ENCODE assay signal across 17 cellular contexts in genomic region chr13:110887955-110888333, GRCh38. TPM values are rescaled to one million over a fixed set of nuclear protein-coding genes. Genes with fewer than 3 reads are reported as not detected.
DNase-seq lines count a peak whose midpoint lies in the region; ATAC-seq and TF ChIP-seq lines count a peak whose summit lies in the region.
"Had no signal": no experiment of that assay in that cellular context is flagged by ENCODE, and none has a peak within 500 bp of the region (broad histone marks: within the 10 kb centered on the region; RNA-seq: fewer than 3 reads in every experiment).

No MANE protein-coding gene starts in this region.

- TF ChIP-seq POLR2A in thyroid gland (IDR thresholded peaks at IDR 0.05): no peak

- H3K4me3 Mint-ChIP-seq in WTC11 (no peak overlapping the region), nephron (no peak overlapping the region)
- no peak overlapping the region for H3K4me3 Mint-ChIP-seq in activated CD8-positive, alpha-beta T cell treated with anti-CD3 and anti-CD28 coated beads, Interleukin-2, amount 10 ng/mL, durations not matched to agents 7 days and 5 days
- H3K4me3 Mint-ChIP-seq: activated CD8-positive, alpha-beta memory T cell treated with anti-CD3 and anti-CD28 coated beads, Interleukin-2, amount 10 ng/mL, durations not matched to agents 7 days and 5 days; activated naive CD8-positive, alpha-beta T cell treated with anti-CD3 and anti-CD28 coated beads for 36 hours; CD4-positive, alpha-beta T cell had no signal

- H3K27ac Mint-ChIP-seq in WTC11: peak overlapping the region; percentile 93
- peak overlapping the region; percentile 71 to 92 (median 73) for H3K27ac Mint-ChIP-seq in nephron
- no peak overlapping the region for H3K27ac Mint-ChIP-seq in activated CD8-positive, alpha-beta T cell treated with anti-CD3 and anti-CD28 coated beads, Interleukin-2, amount 10 ng/mL, durations not matched to agents 7 days and 5 days
- H3K27ac Mint-ChIP-seq: activated CD8-positive, alpha-beta memory T cell treated with anti-CD3 and anti-CD28 coated beads, Interleukin-2, amount 10 ng/mL, durations not matched to agents 7 days and 5 days; activated naive CD8-positive, alpha-beta T cell treated with anti-CD3 and anti-CD28 coated beads for 36 hours; CD4-positive, alpha-beta T cell had no signal

- CTCF ChIA-PET in WTC11 (lab: Charles Lee): no interaction called here
- CTCF ChIA-PET in activated CD8-positive, alpha-beta T cell treated with anti-CD3 and anti-CD28 coated beads, Interleukin-2, amount 10 ng/mL, durations not matched to agents 7 days and 5 days (lab: Charles Lee): no interaction called here

- no peak overlapping the region for H3K4me3 ChIP-seq in thyroid gland (replicated peaks in 1 of 3)
- H3K4me3 ChIP-seq: coronary artery, stomach had no signal

- ATAC-seq in WTC11: peak; percentile 30
- no peak for ATAC-seq in activated CD8-positive, alpha-beta T cell treated with anti-CD3 and anti-CD28 coated beads, Interleukin-2, amount 10 ng/mL, durations not matched to agents 7 days and 5 days
- ATAC-seq: activated CD8-positive, alpha-beta memory T cell treated with anti-CD3 and anti-CD28 coated beads, Interleukin-2, amount 10 ng/mL, durations not matched to agents 7 days and 5 days had no signal

- WGBS in thyroid gland, 2 donors: 44 to 48% methylated on average over 8 of the region's 8 CpGs

- DNase-seq in WTC11 (ENCODE audit: low spot score): no peak
- DNase-seq in head of caudate nucleus: peak; percentile 29 to 89 (median 60)
- DNase-seq in substantia nigra (lab: John Stamatoyannopoulos, UW): peak in 38 of 49 donors; percentile 10 to 79 (median 45)
- no peak for DNase-seq in SKM-1 (lab: John Stamatoyannopoulos, UW; ENCODE audit: unreplicated experiment)
- DNase-seq in thyroid gland: no peak
- no peak for DNase-seq in activated CD8-positive, alpha-beta T cell treated with anti-CD3 and anti-CD28 coated beads, Interleukin-2, amount 10 ng/mL, durations not matched to agents 7 days and 5 days
- DNase-seq: activated CD8-positive, alpha-beta memory T cell treated with anti-CD3 and anti-CD28 coated beads, Interleukin-2, amount 10 ng/mL, durations not matched to agents 7 days and 5 days; activated naive CD8-positive, alpha-beta T cell treated with anti-CD3 and anti-CD28 coated beads for 36 hours; CD4-positive, alpha-beta T cell; GDM1; HCEC 1CT; MM.1S; NCI-H2171; NK-92 treated with Interleukin-12 subunit alpha and Interleukin-12 subunit beta, amount 100 ng/mL, for 24 hours; stomach had no signal

- H3K4me1 Mint-ChIP-seq in WTC11 (peaks cover 52% of the 10 kb centered on the region), nephron (peaks cover 44% of the 10 kb centered on the region)
- H3K4me1 Mint-ChIP-seq in activated CD8-positive, alpha-beta T cell treated with anti-CD3 and anti-CD28 coated beads, Interleukin-2, amount 10 ng/mL, durations not matched to agents 7 days and 5 days (ENCODE audit: low read depth): peaks cover 18% of the 10 kb centered on the region

- H3K27me3 Mint-ChIP-seq in WTC11 (ENCODE audit: low read depth) (no peaks in the 10 kb centered on the region), nephron (ENCODE audit: low read depth) (no peaks in the 10 kb centered on the region)
- no peaks in the 10 kb centered on the region for H3K27me3 Mint-ChIP-seq in activated CD8-positive, alpha-beta T cell treated with anti-CD3 and anti-CD28 coated beads, Interleukin-2, amount 10 ng/mL, durations not matched to agents 7 days and 5 days (ENCODE audit: low read depth)
- H3K27me3 Mint-ChIP-seq: activated CD8-positive, alpha-beta memory T cell treated with anti-CD3 and anti-CD28 coated beads, Interleukin-2, amount 10 ng/mL, durations not matched to agents 7 days and 5 days; activated naive CD8-positive, alpha-beta T cell treated with anti-CD3 and anti-CD28 coated beads for 36 hours; CD4-positive, alpha-beta T cell had no signal

- intact Hi-C loops in head of caudate nucleus (cut with DNase I): no loop called here
- intact Hi-C loops in thyroid gland (cut with DNase I): no loop called here

- H3K36me3 ChIP-seq in thyroid gland: peaks cover 2 to 4% of the 10 kb centered on the region in 2 donors

- no peaks in the 10 kb centered on the region for H3K27me3 ChIP-seq in thyroid gland
- H3K27me3 ChIP-seq: stomach had no signal

- no peaks in the 10 kb centered on the region for H3K9me3 ChIP-seq in thyroid gland
- H3K9me3 ChIP-seq: stomach had no signal

- H3K9me3 Mint-ChIP-seq in WTC11: no peaks in the 10 kb centered on the region
- no peaks in the 10 kb centered on the region for H3K9me3 Mint-ChIP-seq in nephron
- H3K9me3 Mint-ChIP-seq in activated CD8-positive, alpha-beta T cell treated with anti-CD3 and anti-CD28 coated beads, Interleukin-2, amount 10 ng/mL, durations not matched to agents 7 days and 5 days (ENCODE audit: insufficient read depth): no peaks in the 10 kb centered on the region
- H3K9me3 Mint-ChIP-seq: activated naive CD8-positive, alpha-beta T cell treated with anti-CD3 and anti-CD28 coated beads for 36 hours; CD4-positive, alpha-beta T cell had no signal

- peaks cover 7% of the 10 kb centered on the region for H3K36me3 Mint-ChIP-seq in WTC11
- peaks cover 15% of the 10 kb centered on the region for H3K36me3 Mint-ChIP-seq in nephron (ENCODE audit: low read depth)
- peaks cover 11% of the 10 kb centered on the region for H3K36me3 Mint-ChIP-seq in activated CD8-positive, alpha-beta T cell treated with anti-CD3 and anti-CD28 coated beads, Interleukin-2, amount 10 ng/mL, durations not matched to agents 7 days and 5 days (ENCODE audit: low read depth)

- H3K4me1 ChIP-seq in thyroid gland: peaks cover 0 to 4% of the 10 kb centered on the region in 2 donors

- TF ChIP-seq CTCF in WTC11 (IDR thresholded peaks at IDR 0.05) (no peak), nephron (IDR thresholded peaks at IDR 0.05; ENCODE audit: unreplicated experiment in 3 of 3) (no peak), thyroid gland (IDR thresholded peaks at IDR 0.05) (no peak)

- peak overlapping the region; percentile 47 for H3K27ac ChIP-seq in substantia nigra (ENCODE audit: low read depth, low read length, poor library complexity, severe bottlenecking)
- no peak overlapping the region for H3K27ac ChIP-seq in thyroid gland

- POLR2A ChIA-PET in WTC11 (lab: Charles Lee): no interaction called here
- POLR2A ChIA-PET in activated CD8-positive, alpha-beta T cell treated with anti-CD3 and anti-CD28 coated beads, Interleukin-2, amount 10 ng/mL, durations not matched to agents 7 days and 5 days (lab: Charles Lee): no interaction called here

TF ChIP-seq in WTC11, 78 proteins besides CTCF, POLR2A, EP300 and RAD21 (continues in another document):
- TF ChIP-seq, protein P1, sequence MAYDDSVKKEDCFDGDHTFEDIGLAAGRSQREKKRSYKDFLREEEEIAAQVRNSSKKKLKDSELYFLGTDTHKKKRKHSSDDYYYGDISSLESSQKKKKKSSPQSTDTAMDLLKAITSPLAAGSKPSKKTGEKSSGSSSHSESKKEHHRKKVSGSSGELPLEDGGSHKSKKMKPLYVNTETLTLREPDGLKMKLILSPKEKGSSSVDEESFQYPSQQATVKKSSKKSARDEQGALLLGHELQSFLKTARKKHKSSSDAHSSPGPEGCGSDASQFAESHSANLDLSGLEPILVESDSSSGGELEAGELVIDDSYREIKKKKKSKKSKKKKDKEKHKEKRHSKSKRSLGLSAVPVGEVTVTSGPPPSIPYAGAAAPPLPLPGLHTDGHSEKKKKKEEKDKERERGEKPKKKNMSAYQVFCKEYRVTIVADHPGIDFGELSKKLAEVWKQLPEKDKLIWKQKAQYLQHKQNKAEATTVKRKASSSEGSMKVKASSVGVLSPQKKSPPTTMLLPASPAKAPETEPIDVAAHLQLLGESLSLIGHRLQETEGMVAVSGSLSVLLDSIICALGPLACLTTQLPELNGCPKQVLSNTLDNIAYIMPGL (CRISPR knock-in tag; IDR thresholded peaks at IDR 0.05): no peak
- no peak for TF ChIP-seq ZNF671 (CRISPR knock-in tag; IDR thresholded peaks at IDR 0.05)
- TF ChIP-seq ELF4 (CRISPR knock-in tag; IDR thresholded peaks at IDR 0.05; ENCODE audit: low read depth): no peak
- TF ChIP-seq, protein P2, sequence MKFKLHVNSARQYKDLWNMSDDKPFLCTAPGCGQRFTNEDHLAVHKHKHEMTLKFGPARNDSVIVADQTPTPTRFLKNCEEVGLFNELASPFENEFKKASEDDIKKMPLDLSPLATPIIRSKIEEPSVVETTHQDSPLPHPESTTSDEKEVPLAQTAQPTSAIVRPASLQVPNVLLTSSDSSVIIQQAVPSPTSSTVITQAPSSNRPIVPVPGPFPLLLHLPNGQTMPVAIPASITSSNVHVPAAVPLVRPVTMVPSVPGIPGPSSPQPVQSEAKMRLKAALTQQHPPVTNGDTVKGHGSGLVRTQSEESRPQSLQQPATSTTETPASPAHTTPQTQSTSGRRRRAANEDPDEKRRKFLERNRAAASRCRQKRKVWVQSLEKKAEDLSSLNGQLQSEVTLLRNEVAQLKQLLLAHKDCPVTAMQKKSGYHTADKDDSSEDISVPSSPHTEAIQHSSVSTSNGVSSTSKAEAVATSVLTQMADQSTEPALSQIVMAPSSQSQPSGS (CRISPR knock-in tag; IDR thresholded peaks at IDR 0.05; ENCODE audit: borderline replicate concordance, low read depth): no peak
- no peak for TF ChIP-seq RORB (CRISPR knock-in tag; IDR thresholded peaks at IDR 0.05)
- TF ChIP-seq, protein P3, sequence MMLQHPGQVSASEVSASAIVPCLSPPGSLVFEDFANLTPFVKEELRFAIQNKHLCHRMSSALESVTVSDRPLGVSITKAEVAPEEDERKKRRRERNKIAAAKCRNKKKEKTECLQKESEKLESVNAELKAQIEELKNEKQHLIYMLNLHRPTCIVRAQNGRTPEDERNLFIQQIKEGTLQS (CRISPR knock-in tag; conservative IDR thresholded peaks at IDR 0.05): no peak

RNA-seq across cellular contexts. Expression of gene ANKRD10, which starts 26.9 kb away (rescaled TPM):
- total RNA-seq in WTC11 (2021) (176 to 219 TPM (median 191 TPM) in 3 replicates), thyroid gland (100 to 1,000 TPM; 105 to 168 (median 135) TPM)
- 10 to 100 TPM; 83.9 to 86.3 TPM for total RNA-seq in activated CD8-positive, alpha-beta T cell treated with anti-CD3 and anti-CD28 coated beads, Interleukin-2, amount 10 ng/mL, durations not matched to agents 7 days and 5 days

Comparison
In these comparisons a context has a peak if more than half of its experiments do, and no peak if none do; other contexts are left out.
1. DNase-seq: peak in head of caudate nucleus (42 of 42) and substantia nigra (38 of 49); none in WTC11 (single experiment), SKM-1 (single experiment), thyroid gland (0 of 2) and activated CD8-positive, alpha-beta T cell treated with anti-CD3 and anti-CD28 coated beads, Interleukin-2, amount 10 ng/mL, durations not matched to agents 7 days and 5 days (single experiment).